In the genomic region with DNA sequence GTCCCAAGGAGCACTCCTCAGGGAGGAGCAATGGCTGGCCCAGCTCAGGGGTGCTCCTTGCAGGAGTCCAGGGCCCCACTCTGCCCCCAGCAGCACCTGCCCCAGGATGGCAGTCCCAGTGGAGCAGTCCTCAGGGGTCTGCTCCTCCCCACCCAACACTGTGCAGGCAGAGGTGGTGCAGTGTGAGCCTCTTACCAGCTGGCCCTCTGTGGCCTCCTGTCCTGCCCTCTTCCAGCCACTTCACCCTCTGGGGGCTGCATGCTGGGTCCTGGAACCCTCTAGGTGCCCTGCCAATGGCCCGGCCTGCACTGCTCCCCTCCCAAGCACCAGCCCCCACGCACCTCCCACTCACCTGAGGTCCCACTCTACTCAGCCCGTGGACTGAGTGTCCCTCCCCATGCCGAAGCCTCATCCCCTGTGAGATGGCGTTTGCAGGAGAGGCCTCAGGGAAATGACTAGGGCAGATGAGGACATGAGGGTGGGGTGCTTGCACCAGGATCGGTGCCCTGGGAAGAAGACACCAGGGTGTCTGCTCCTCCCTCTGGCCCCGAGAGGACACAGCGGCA, we compare ENCODE assay signal across 18 cellular contexts. TPM values are rescaled to one million over a fixed set of nuclear protein-coding genes. Genes with fewer than 3 reads are reported as not detected.
DNase-seq lines count a peak whose midpoint lies in the region; ATAC-seq lines count a peak whose summit lies in the region.
"Had no signal": no experiment of that assay in that cellular context is flagged by ENCODE, and none has a peak within 500 bp of the region (broad histone marks: within the 10 kb centered on the region; RNA-seq: fewer than 3 reads in every experiment).

No MANE protein-coding gene starts in this region.

- H3K9ac ChIP-seq in neuronal stem cell (ENCODE audit: low read depth, low read length, poor library complexity), result no peak overlapping the region

- H3K4me2 ChIP-seq in neuronal stem cell (ENCODE audit: insufficient read depth, low read length, poor library complexity, severe bottlenecking), result no peak overlapping the region

- peak; percentile 2 for DNase-seq in activated CD4-positive, alpha-beta T cell treated with anti-CD3 and anti-CD28 coated beads for 1 hour
- no peak for DNase-seq in activated CD4-positive, alpha-beta T cell treated with anti-CD3 and anti-CD28 coated beads, Interleukin-2, amount 50 U/mL, for 4 hours
- DNase-seq in right cardiac atrium (peak in 2 of 3 donors; percentile 11 to 46), left ventricle myocardium superior (no peak), neuronal stem cell (ENCODE audit: low spot score) (no peak), NCI-H1105 (lab: John Stamatoyannopoulos, UW) (no peak)
- DNase-seq: Calu3; Kasumi-1; NCI-H1417; NCI-H1930; NCI-H2171 treated with DMSO at 0.1 percent for 48 hours; NCI-H446 treated with DMSO at 0.1 percent for 48 hours; NK-92 treated with Interleukin-12 subunit alpha and Interleukin-12 subunit beta, amount 100 ng/mL, for 24 hours had no signal

- WGBS in right cardiac atrium, result 94% methylated on average over 8 of the region's 8 CpGs
- WGBS in neuronal stem cell (ENCODE audit: extremely low coverage in 2 of 2, insufficient read length in 2 of 2, insufficient replicate concordance in 1 of 2), 2 donors, result no CpG with 5 or more reads among the region's 8 CpGs

- H2BK15ac ChIP-seq in neuronal stem cell (ENCODE audit: low read length), result no peak overlapping the region

- no peak overlapping the region for H2BK120ac ChIP-seq in neuronal stem cell (ENCODE audit: low read depth, low read length)

- H3K4me3 ChIP-seq in right cardiac atrium (ENCODE audit: low read length), result no peak overlapping the region
- H3K4me3 ChIP-seq in neuronal stem cell (ENCODE audit: low read length in 2 of 2), result no peak overlapping the region

- peak overlapping the region; percentile 15 for H3K18ac ChIP-seq in neuronal stem cell (ENCODE audit: low read length)

- no peak overlapping the region for H4K8ac ChIP-seq in neuronal stem cell (ENCODE audit: low read depth, low read length)

- H3K9me3 ChIP-seq in right cardiac atrium (ENCODE audit: control insufficient read depth, low read length), result no peaks in the 10 kb centered on the region
- no peaks in the 10 kb centered on the region for H3K9me3 ChIP-seq in neuronal stem cell (replicated peaks in 1 of 2; ENCODE audit: control insufficient read depth in 2 of 2, insufficient read depth in 1 of 2, low read depth in 1 of 2, low read length in 2 of 2)

- H2AK5ac ChIP-seq in neuronal stem cell (ENCODE audit: low read depth, low read length), result peak overlapping the region; percentile 94

- H3K27ac ChIP-seq in right cardiac atrium (ENCODE audit: low read length), result no peak overlapping the region
- H3K27ac ChIP-seq in neuronal stem cell (replicated peaks; ENCODE audit: low read length), result no peak overlapping the region
- H3K27ac ChIP-seq: 22Rv1 had no signal

- H2AFZ ChIP-seq in neuronal stem cell (ENCODE audit: low read length), result no peak overlapping the region

- H3K14ac ChIP-seq in neuronal stem cell (ENCODE audit: low read length), result peak overlapping the region; percentile 63

- peak overlapping the region; percentile 47 for H2BK5ac ChIP-seq in neuronal stem cell (ENCODE audit: low read length)

- ATAC-seq in right cardiac atrium (no peak), left ventricle myocardium superior (no peak), HG03159 (IDR thresholded peaks at IDR 0.05; ENCODE audit: unreplicated experiment) (no peak), GM18870 (IDR thresholded peaks at IDR 0.05; ENCODE audit: unreplicated experiment) (no peak)

- peaks cover 2% of the 10 kb centered on the region for H3K79me1 ChIP-seq in neuronal stem cell (ENCODE audit: low read depth, low read length)

- H3K4ac ChIP-seq in neuronal stem cell (ENCODE audit: low read length), result no peak overlapping the region

- H3K27me3 ChIP-seq in right cardiac atrium (ENCODE audit: control insufficient read depth, insufficient read depth) (no peaks in the 10 kb centered on the region), neuronal stem cell (ENCODE audit: control insufficient read depth in 3 of 3, insufficient read depth in 3 of 3, low read depth in 1 of 3, low read length in 3 of 3) (no peaks in the 10 kb centered on the region)

- H3K23ac ChIP-seq in neuronal stem cell (ENCODE audit: low read depth, low read length, poor library complexity), result no peak overlapping the region

- intact Hi-C loops in right cardiac atrium (cut with DNase I), result no loop called here
- intact Hi-C loops in left ventricle myocardium superior (cut with micrococcal nuclease), result no loop called here

- H4K91ac ChIP-seq in neuronal stem cell (ENCODE audit: low read depth, low read length, poor library complexity), result no peak overlapping the region

- no peak overlapping the region for H2BK12ac ChIP-seq in neuronal stem cell (ENCODE audit: low read length)

- H3K36me3 ChIP-seq in neuronal stem cell (replicated peaks in 1 of 2; ENCODE audit: control insufficient read depth in 2 of 2, insufficient read depth in 2 of 2, low read length in 2 of 2), result no peaks in the 10 kb centered on the region

- H3K4me1 ChIP-seq in right cardiac atrium (ENCODE audit: control insufficient read depth, insufficient read depth, low read length) (no peaks in the 10 kb centered on the region), neuronal stem cell (ENCODE audit: control insufficient read depth in 2 of 2, insufficient read depth in 1 of 2, low read depth in 1 of 2, low read length in 2 of 2) (peaks cover 0 to 11% of the 10 kb centered on the region in 2 donors)

RNA-seq across cellular contexts. Expression of a gene that starts 47.1 kb away (rescaled TPM):
- total RNA-seq in right cardiac atrium, result 10 to 100 TPM; 16.0 to 35.8 (median 26.1) TPM
- 15.4 TPM for polyA plus RNA-seq in right cardiac atrium
- 14.8 TPM for total RNA-seq in left ventricle myocardium superior
- polyA plus RNA-seq in neuronal stem cell (2013, experiment 1 of 2), result 10.1 TPM
- 10.2 TPM for polyA plus RNA-seq in neuronal stem cell (2013, experiment 2 of 2)
- total RNA-seq: B cell, Calu3 had no signal
- polyA plus RNA-seq: IgD-negative memory B cell had no signal

Comparison
In these comparisons a context has a peak if more than half of its experiments do, and no peak if none do; other contexts are left out.
1. DNase-seq: peak in activated CD4-positive, alpha-beta T cell treated with anti-CD3 and anti-CD28 coated beads for 1 hour (single experiment) and right cardiac atrium (2 of 3); none in activated CD4-positive, alpha-beta T cell treated with anti-CD3 and anti-CD28 coated beads, Interleukin-2, amount 50 U/mL, for 4 hours (0 of 2), left ventricle myocardium superior (single experiment), neuronal stem cell (single experiment) and NCI-H1105 (single experiment).